In genomic region chr4:91958651-91959050, GRCh38 we compare ENCODE assay signal across 15 cellular contexts.
DNase-seq lines count a peak whose midpoint lies in the region; ATAC-seq, FAIRE-seq and TF ChIP-seq lines count a peak whose summit lies in the region.
"Had no signal": no experiment of that assay in that cellular context is flagged by ENCODE, and none has a peak within 500 bp of the region (broad histone marks: within the 10 kb centered on the region; RNA-seq: fewer than 3 reads in every experiment).

No MANE protein-coding gene starts in this region.

- H3K4me1 Mint-ChIP-seq in GM23338: peaks cover 10% of the 10 kb centered on the region; the same call in 2 of the 3 replicates
- H3K4me1 Mint-ChIP-seq: stimulated activated memory B cell treated with anti-CD40 and anti-IgM and Interleukin-4, amounts not matched to agents 10 μg/mL and 1 μg/mL and 100 μg/mL, for 72 hours; T-cell had no signal

- H2BK120ac ChIP-seq in mesendoderm (ENCODE audit: low read depth, low read length): no peak overlapping the region

- no peak overlapping the region for H2AFZ ChIP-seq in GM23338
- H2AFZ ChIP-seq in K562 (ENCODE audit: low read depth, low read length): no peak overlapping the region
- H2AFZ ChIP-seq: PC-9 had no signal

- H3K36me3 Mint-ChIP-seq in GM23338 (ENCODE audit: low read depth): peaks cover 11% of the 10 kb centered on the region; the same call in 1 of the 3 replicates
- H3K36me3 Mint-ChIP-seq: stimulated activated memory B cell treated with anti-CD40 and anti-IgM and Interleukin-4, amounts not matched to agents 10 μg/mL and 1 μg/mL and 100 μg/mL, for 72 hours; T-cell had no signal

- no peak for TF ChIP-seq CTCF in GM23338 (conservative IDR thresholded peaks at IDR 0.05; ENCODE audit: low read depth in 2 of 2)
- TF ChIP-seq CTCF in K562 (IDR thresholded peaks at IDR 0.05 in 2 of 3, conservative IDR thresholded peaks at IDR 0.05 in 1 of 3; ENCODE audit: insufficient read depth in 2 of 3, low read depth in 1 of 3, low read length in 3 of 3): no peak
- TF ChIP-seq CTCF in spleen (IDR thresholded peaks at IDR 0.05 in 8 of 11, conservative IDR thresholded peaks at IDR 0.05 in 3 of 11): no peak

- TF ChIP-seq POLR2A in K562 (conservative IDR thresholded peaks at IDR 0.05) (no peak), spleen (IDR thresholded peaks at IDR 0.05) (no peak)

- ATAC-seq in GM23338 (peak; percentile 88), K562 (no peak), GM18498 (IDR thresholded peaks at IDR 0.05; ENCODE audit: unreplicated experiment) (no peak)
- ATAC-seq: T-cell had no signal

- H3K4me3 Mint-ChIP-seq in GM23338: no peak overlapping the region
- H3K4me3 Mint-ChIP-seq: stimulated activated memory B cell treated with anti-CD40 and anti-IgM and Interleukin-4, amounts not matched to agents 10 μg/mL and 1 μg/mL and 100 μg/mL, for 72 hours; T-cell had no signal

- H3K27me3 ChIP-seq in GM23338 (ENCODE audit: insufficient read depth) (no peaks in the 10 kb centered on the region), K562 (ENCODE audit: control insufficient read depth in 2 of 2, insufficient read depth in 2 of 2, low read length in 2 of 2) (no peaks in the 10 kb centered on the region), mesendoderm (ENCODE audit: insufficient read depth, low read length, poor library complexity) (no peaks in the 10 kb centered on the region), spleen (replicated peaks in 1 of 7) (no peaks in the 10 kb centered on the region)
- H3K27me3 ChIP-seq: sigmoid colon had no signal

- no peaks in the 10 kb centered on the region for H3K79me1 ChIP-seq in mesendoderm (ENCODE audit: low read length)

- CTCF ChIA-PET in K562 (lab: Yijun Ruan, JAX; ENCODE audit: low intra/inter-chr PET ratio): no interaction called here

- H3K4me1 ChIP-seq in GM23338 (ENCODE audit: insufficient read depth) (peaks cover 7% of the 10 kb centered on the region), K562 (replicated peaks in 1 of 2; ENCODE audit: control insufficient read depth in 2 of 2, insufficient read depth in 2 of 2, low read length in 2 of 2) (no peaks in the 10 kb centered on the region), mesendoderm (ENCODE audit: control insufficient read depth, low read depth, low read length) (no peaks in the 10 kb centered on the region), spleen (no peaks in the 10 kb centered on the region)
- H3K4me1 ChIP-seq: sigmoid colon had no signal

- H2AK5ac ChIP-seq in mesendoderm (ENCODE audit: low read length): no peak overlapping the region

- H3K36me3 ChIP-seq in GM23338 (ENCODE audit: insufficient read depth) (no peaks in the 10 kb centered on the region), K562 (ENCODE audit: control insufficient read depth, insufficient read depth, low read length) (no peaks in the 10 kb centered on the region), mesendoderm (ENCODE audit: control insufficient read depth, insufficient read depth, low read length) (no peaks in the 10 kb centered on the region), spleen (no peaks in the 10 kb centered on the region)
- H3K36me3 ChIP-seq: sigmoid colon had no signal

- intact Hi-C loops in K562 (cut with micrococcal nuclease): no loop called here
- intact Hi-C loops in spleen (cut with DNase I; ENCODE audit: low total_unique reads): no loop called here

- H4K20me1 ChIP-seq in GM23338 (replicated peaks; ENCODE audit: insufficient read depth) (no peaks in the 10 kb centered on the region), K562 (replicated peaks; ENCODE audit: control insufficient read depth, insufficient read depth, low read length) (no peaks in the 10 kb centered on the region)

- no peak for TF ChIP-seq EP300 in K562 (IDR thresholded peaks at IDR 0.05; ENCODE audit: low read length)

- no TSS peak for BruUV-seq in K562 (replicated peaks; lab: Mats Ljungman, UMichigan)

- H3K27ac ChIP-seq in GM23338 (ENCODE audit: low read depth) (no peak overlapping the region), K562 (ENCODE audit: extremely low read depth, low read depth, low read length) (no peak overlapping the region), mesendoderm (ENCODE audit: low read depth, low read length) (no peak overlapping the region), spleen (no peak overlapping the region)
- H3K27ac ChIP-seq: KMS-11, PC-9, sigmoid colon had no signal

- DNase-seq in GM23338 (ENCODE audit: low spot score): peak; percentile 89
- DNase-seq in NCI-H1417 treated with DMSO at 0.1 percent for 48 hours (lab: John Stamatoyannopoulos, UW): peak; percentile 4
- peak in 1 of 4 experiments; percentile 3 for DNase-seq in K562 (ENCODE audit: extremely low read depth in 1 of 4, low spot score in 3 of 4)
- DNase-seq in mesendoderm: peak; percentile 86
- no peak for DNase-seq in spleen
- DNase-seq in epidermal melanocyte (ENCODE audit: insufficient read length, low spot score): no peak
- DNase-seq: erythroblast, GDM1, PC-9, sigmoid colon, T-cell had no signal

- H3K9me3 ChIP-seq in K562 (replicated peaks; ENCODE audit: control insufficient read depth, insufficient read depth, low read depth, low read length): no peaks in the 10 kb centered on the region; the same call in 1 of the 2 replicates
- H3K9me3 ChIP-seq in spleen: peaks cover 0 to 22% (median 11%) of the 10 kb centered on the region in 8 donors

- H3K4ac ChIP-seq in mesendoderm (ENCODE audit: low read depth, low read length): no peak overlapping the region

- H3F3A ChIP-seq in GM23338 (replicated peaks; ENCODE audit: low read depth): no peaks in the 10 kb centered on the region

- H3K4me2 ChIP-seq in GM23338: no peak overlapping the region
- H3K4me2 ChIP-seq in K562 (ENCODE audit: insufficient read depth, low read length): no peak overlapping the region
- H3K4me2 ChIP-seq in mesendoderm (ENCODE audit: low read length): no peak overlapping the region
- H3K4me2 ChIP-seq: KMS-11, PC-9 had no signal

- no peak overlapping the region for H3K23ac ChIP-seq in mesendoderm (ENCODE audit: low read length)

- H4K5ac ChIP-seq in mesendoderm (ENCODE audit: low read length): no peak overlapping the region

- no peak for TF ChIP-seq RAD21 in K562 (CRISPR knock-in tag; conservative IDR thresholded peaks at IDR 0.05 in 1 of 2, IDR thresholded peaks at IDR 0.05 in 1 of 2)

- H3K27me3 Mint-ChIP-seq in GM23338 (ENCODE audit: insufficient read depth, low read depth, poor library complexity): no peaks in the 10 kb centered on the region
- H3K27me3 Mint-ChIP-seq: stimulated activated memory B cell treated with anti-CD40 and anti-IgM and Interleukin-4, amounts not matched to agents 10 μg/mL and 1 μg/mL and 100 μg/mL, for 72 hours; T-cell had no signal

- no peaks in the 10 kb centered on the region for H3K9me2 ChIP-seq in GM23338 (ENCODE audit: insufficient read depth)

- WGBS in K562 (ENCODE audit: insufficient coverage, low coverage, missing lambda C conversion rate): 0% methylated on average over 2 of the region's 2 CpGs
- no CpG with 5 or more reads among the region's 2 CpGs for WGBS in mesendoderm (ENCODE audit: extremely low coverage, insufficient coverage, low lambda C conversion rate)
- 17 to 45% (median 29%) methylated on average over 2 of the region's 2 CpGs for WGBS in spleen, 5 donors

- H3K56ac ChIP-seq in mesendoderm (ENCODE audit: low read length): no peak overlapping the region

- no peak for FAIRE-seq in K562 (lab: Jason Lieb, UNC)
- FAIRE-seq: colon had no signal

- H4K8ac ChIP-seq in mesendoderm (ENCODE audit: low read depth, low read length): no peak overlapping the region

- H3K27ac Mint-ChIP-seq in GM23338: no peak overlapping the region
- H3K27ac Mint-ChIP-seq: stimulated activated memory B cell treated with anti-CD40 and anti-IgM and Interleukin-4, amounts not matched to agents 10 μg/mL and 1 μg/mL and 100 μg/mL, for 72 hours; T-cell had no signal

- H3K4me3 ChIP-seq in GM23338 (no peak overlapping the region), K562 (no peak overlapping the region), mesendoderm (ENCODE audit: low read length) (no peak overlapping the region), spleen (no peak overlapping the region)
- H3K4me3 ChIP-seq: PC-9, sigmoid colon had no signal

- no peak overlapping the region for H3K18ac ChIP-seq in mesendoderm (ENCODE audit: low read length)

- H3K9me1 ChIP-seq in K562 (ENCODE audit: control insufficient read depth, insufficient read depth, low read length): no peaks in the 10 kb centered on the region

- H3K9ac ChIP-seq in K562 (ENCODE audit: insufficient read depth in 1 of 2, low read depth in 2 of 2, low read length in 2 of 2) (no peak overlapping the region), mesendoderm (ENCODE audit: low read length) (no peak overlapping the region)
- H3K9ac ChIP-seq: KMS-11 had no signal

- no peak overlapping the region for H2BK15ac ChIP-seq in mesendoderm (replicated peaks; ENCODE audit: low read depth)

- POLR2A ChIA-PET in K562 (lab: Yijun Ruan, JAX): no interaction called here

- no peak overlapping the region for H2BK5ac ChIP-seq in mesendoderm (ENCODE audit: low read length)

- in situ Hi-C loops in K562 (cut with MboI): no loop called here

- H3K9me3 Mint-ChIP-seq in GM23338: peaks cover 5% of the 10 kb centered on the region
- H3K9me3 Mint-ChIP-seq: stimulated activated memory B cell treated with anti-CD40 and anti-IgM and Interleukin-4, amounts not matched to agents 10 μg/mL and 1 μg/mL and 100 μg/mL, for 72 hours had no signal

- no peaks in the 10 kb centered on the region for H3K79me2 ChIP-seq in GM23338 (replicated peaks; ENCODE audit: insufficient read depth)
- H3K79me2 ChIP-seq in K562 (ENCODE audit: control insufficient read depth, insufficient read depth, low read length): no peaks in the 10 kb centered on the region
- H3K79me2 ChIP-seq in mesendoderm (ENCODE audit: control insufficient read depth, insufficient read depth, low read length): no peaks in the 10 kb centered on the region

TF ChIP-seq in GM23338, 12 proteins besides CTCF, POLR2A, EP300 and RAD21 (continues in another document):
- no peak for TF ChIP-seq STAT1 (IDR thresholded peaks at IDR 0.05; ENCODE audit: unreplicated experiment)
- no peak for TF ChIP-seq ZNF331 (CRISPR knock-in tag; IDR thresholded peaks at IDR 0.05; ENCODE audit: low read depth)
- TF ChIP-seq JUNB (IDR thresholded peaks at IDR 0.05; ENCODE audit: unreplicated experiment): no peak
- TF ChIP-seq ZNF114 (CRISPR knock-in tag; IDR thresholded peaks at IDR 0.05): no peak
- no peak for TF ChIP-seq POLR2AphosphoS5 (IDR thresholded peaks at IDR 0.05; ENCODE audit: low read depth)

TF ChIP-seq in K562, 482 proteins besides CTCF, POLR2A, EP300 and RAD21:
- peak; percentile 51 for TF ChIP-seq RFX1 (IDR thresholded peaks at IDR 0.05)
- TF ChIP-seq TAF1 (IDR thresholded peaks at IDR 0.05; ENCODE audit: control insufficient read depth, extremely low read depth, insufficient read depth, low read length, severe bottlenecking): no peak

Comparison
In these comparisons a context has a peak if more than half of its experiments do, and no peak if none do; other contexts are left out.
1. DNase-seq: peak in GM23338 (single experiment), NCI-H1417 treated with DMSO at 0.1 percent for 48 hours (single experiment) and mesendoderm (single experiment); none in spleen (single experiment) and epidermal melanocyte (single experiment).